In genomic region chr2:170123593-170123992, GRCh38 we compare ENCODE assay signal across 14 cellular contexts. TPM values are rescaled to one million over a fixed set of nuclear protein-coding genes. Genes with fewer than 3 reads are reported as not detected.
DNase-seq lines count a peak whose midpoint lies in the region; ATAC-seq, FAIRE-seq and TF ChIP-seq lines count a peak whose summit lies in the region.
"Had no signal": no experiment of that assay in that cellular context is flagged by ENCODE, and none has a peak within 500 bp of the region (broad histone marks: within the 10 kb centered on the region; RNA-seq: fewer than 3 reads in every experiment).

No MANE protein-coding gene starts in this region.

- peak; percentile 38 for TF ChIP-seq CTCF in choroid plexus epithelial cell (conservative IDR thresholded peaks at IDR 0.05; ENCODE audit: low read depth, low read length)

- no peak overlapping the region for H3K4me3 ChIP-seq in choroid plexus epithelial cell (ENCODE audit: low read depth, low read length)

- no peak for TF ChIP-seq POLR2A in H54 (IDR thresholded peaks at IDR 0.05; ENCODE audit: low read depth, low read length)

- no peak for FAIRE-seq in H54 (lab: Jason Lieb, UNC)

- DNase-seq in DMS53 treated with DMSO at 0.1 percent for 48 hours (lab: John Stamatoyannopoulos, UW; ENCODE audit: unreplicated experiment), result peak; percentile 49
- DNase-seq in M059J (ENCODE audit: low read depth), result peak; percentile 45
- peak; percentile 40 for DNase-seq in choroid plexus epithelial cell (ENCODE audit: low read depth)
- peak; percentile 42 for DNase-seq in kidney tubule cell (ENCODE audit: low spot score)
- no peak for DNase-seq in effector CD4-positive, alpha-beta T cell
- no peak for DNase-seq in occipital lobe (lab: John Stamatoyannopoulos, UW)
- no peak for DNase-seq in H54 (ENCODE audit: insufficient read length, low spot score)
- DNase-seq: activated CD4-positive, alpha-beta T cell treated with anti-CD3 and anti-CD28 coated beads, Interleukin-2, amount 10 ng/mL, durations not matched to agents 7 days and 5 days; activated naive CD4-positive, alpha-beta T cell treated with anti-CD3 and anti-CD28 coated beads, Interleukin-2, amount 50 U/mL, for 16 hours; activated T-cell treated with anti-CD3 and anti-CD28 coated beads for 4 hours; effector CD8-positive, alpha-beta T cell; NCI-H1048; nephron progenitor cell had no signal

- ATAC-seq in HG03095 (IDR thresholded peaks at IDR 0.05; ENCODE audit: unreplicated experiment), result no peak

RNA-seq across cellular contexts. Expression of gene MYO3B, which starts 54.4 kb away (rescaled TPM):
- not detected in 2 replicates for total RNA-seq in M059J (2014; rRNA removed; shearing (Covaris generic))
- total RNA-seq in occipital lobe, result 0.16 TPM

Comparison
In these comparisons a context has a peak if more than half of its experiments do, and no peak if none do; other contexts are left out.
1. DNase-seq: peak in DMS53 treated with DMSO at 0.1 percent for 48 hours (single experiment), M059J (single experiment), choroid plexus epithelial cell (single experiment) and kidney tubule cell (single experiment); none in effector CD4-positive, alpha-beta T cell (single experiment), occipital lobe (single experiment) and H54 (single experiment).